8 cellular contexts compared by ENCODE assay signal in genomic region chr5:140112685-140113179, GRCh38. TPM values are rescaled to one million over a fixed set of nuclear protein-coding genes. Genes with fewer than 3 reads are reported as not detected.
DNase-seq lines count a peak whose midpoint lies in the region; TF ChIP-seq lines count a peak whose summit lies in the region.

No MANE protein-coding gene starts in this region.

- no peak for TF ChIP-seq CTCF in tibial nerve (IDR thresholded peaks at IDR 0.05)

- H3K36me3 Mint-ChIP-seq in activated naive CD4-positive, alpha-beta T cell treated with anti-CD3 and anti-CD28 coated beads for 36 hours (ENCODE audit: low read depth) = no peaks in the 10 kb centered on the region

- H3K27ac Mint-ChIP-seq in activated naive CD4-positive, alpha-beta T cell treated with anti-CD3 and anti-CD28 coated beads for 36 hours = no peak overlapping the region

- H3K4me1 Mint-ChIP-seq in activated naive CD4-positive, alpha-beta T cell treated with anti-CD3 and anti-CD28 coated beads for 36 hours (ENCODE audit: low read depth) = peaks cover 56% of the 10 kb centered on the region

- H3K4me3 ChIP-seq in adipocyte (ENCODE audit: low read length) (peak overlapping the region; percentile 90), tibial nerve (peak overlapping the region; percentile 72 to 87 (median 76))

- H3K4me3 Mint-ChIP-seq in activated naive CD4-positive, alpha-beta T cell treated with anti-CD3 and anti-CD28 coated beads for 36 hours = peak overlapping the region; percentile 91

- peak overlapping the region; percentile 90 for H3K9ac ChIP-seq in adipocyte (ENCODE audit: low read length)

- no peaks in the 10 kb centered on the region for H3K36me3 ChIP-seq in adipocyte (ENCODE audit: control insufficient read depth, insufficient read depth, low read length, severe bottlenecking)
- H3K36me3 ChIP-seq in tibial nerve = no peaks in the 10 kb centered on the region

- intact Hi-C loops in activated naive CD4-positive, alpha-beta T cell treated with anti-CD3 and anti-CD28 coated beads for 36 hours (cut with micrococcal nuclease) = loop anchor here (5.0 to 10.0 kb wide), 2 partner anchors 450 to 1502 kb away; partner anchors contain the start of genes APBB3, DIAPH1 and SLC35A4

- CTCF ChIA-PET in activated naive CD4-positive, alpha-beta T cell treated with anti-CD3 and anti-CD28 coated beads for 36 hours (lab: Charles Lee) = interaction anchor here (0.6 to 2.6 kb wide), 6 partner anchors 8 to 366 kb away, joined by 3 to 11 read pairs (median 4); no protein-coding TSS in a partner anchor

- WGBS in tibial nerve, 2 donors = 11 to 17% methylated on average over 10 to 13 of the region's 13 CpGs

- H3K27me3 Mint-ChIP-seq in activated naive CD4-positive, alpha-beta T cell treated with anti-CD3 and anti-CD28 coated beads for 36 hours (ENCODE audit: low read depth) = no peaks in the 10 kb centered on the region

- no peaks in the 10 kb centered on the region for H3K9me3 Mint-ChIP-seq in activated naive CD4-positive, alpha-beta T cell treated with anti-CD3 and anti-CD28 coated beads for 36 hours

- TF ChIP-seq POLR2A in tibial nerve (IDR thresholded peaks at IDR 0.05) = no peak

- no peak for TF ChIP-seq EP300 in tibial nerve (IDR thresholded peaks at IDR 0.05)

- H3K9me3 ChIP-seq in adipocyte (ENCODE audit: control insufficient read depth, low read length) (no peaks in the 10 kb centered on the region), tibial nerve (no peaks in the 10 kb centered on the region)

- H3K4me1 ChIP-seq in adipocyte (ENCODE audit: control insufficient read depth, insufficient read depth, low read length) (peaks cover 58% of the 10 kb centered on the region), tibial nerve (peaks cover 0 to 79% (median 53%) of the 10 kb centered on the region in 4 donors)

- H3K27ac ChIP-seq in tibial nerve = peak overlapping the region; percentile 85 to 97 (median 92)

- no peak for DNase-seq in activated naive CD4-positive, alpha-beta T cell treated with anti-CD3 and anti-CD28 coated beads for 36 hours
- no peak for DNase-seq in activated naive CD4-positive, alpha-beta T cell (lab: John Stamatoyannopoulos, UW)
- peak; percentile 39 for DNase-seq in adipocyte (ENCODE audit: low read depth)
- DNase-seq in kidney tubule cell (ENCODE audit: low spot score) = peak; percentile 45
- DNase-seq in tibial nerve (ENCODE audit: low spot score in 2 of 2) = no peak
- no peak for DNase-seq in OCI-M2 (lab: John Stamatoyannopoulos, UW; ENCODE audit: unreplicated experiment)
- no peak for DNase-seq in NCI-H345 treated with DMSO at 0.1 percent for 48 hours (lab: John Stamatoyannopoulos, UW; ENCODE audit: unreplicated experiment)
- DNase-seq in OCI-M1 (lab: John Stamatoyannopoulos, UW) = no peak

- H3K27me3 ChIP-seq in adipocyte (replicated peaks; ENCODE audit: control insufficient read depth, insufficient read depth, low read length) (no peaks in the 10 kb centered on the region), tibial nerve (no peaks in the 10 kb centered on the region)

RNA-seq across cellular contexts. Expression of gene PURA, which starts 1.2 kb away (rescaled TPM):
- 10 to 100 TPM in 1 of 2 experiments, 1 to 10 TPM in 1; 9.0 to 10.3 TPM for total RNA-seq in activated naive CD4-positive, alpha-beta T cell treated with anti-CD3 and anti-CD28 coated beads for 36 hours
- 10 to 100 TPM; 35.1 to 56.8 (median 42.5) TPM for total RNA-seq in tibial nerve

RNA-seq across cellular contexts. Expression of gene IGIP, which starts 13.0 kb away (rescaled TPM):
- 1 to 10 TPM; 1.4 to 1.6 TPM for total RNA-seq in activated naive CD4-positive, alpha-beta T cell treated with anti-CD3 and anti-CD28 coated beads for 36 hours
- total RNA-seq in tibial nerve = 10 to 100 TPM; 16.5 to 28.6 (median 27.1) TPM

Comparison
In these comparisons a context has a peak if more than half of its experiments do, and no peak if none do; other contexts are left out.
1. DNase-seq: peak in adipocyte (single experiment) and kidney tubule cell (single experiment); none in activated naive CD4-positive, alpha-beta T cell treated with anti-CD3 and anti-CD28 coated beads for 36 hours (single experiment), activated naive CD4-positive, alpha-beta T cell (0 of 4), tibial nerve (0 of 2), OCI-M2 (single experiment), NCI-H345 treated with DMSO at 0.1 percent for 48 hours (single experiment) and OCI-M1 (single experiment).
2. RNA of gene IGIP, which starts 13.0 kb away (total RNA-seq): 16.5 to 28.6 TPM in tibial nerve; 1.4 to 1.6 TPM in activated naive CD4-positive, alpha-beta T cell treated with anti-CD3 and anti-CD28 coated beads for 36 hours; every median in the first group is over 4 times any median in the second.